ENCODE assay signal across 8 cellular contexts in genomic region chr5:151155777-151156731, GRCh38. TPM values are rescaled to one million over a fixed set of nuclear protein-coding genes. Genes with fewer than 3 reads are reported as not detected.
A peak's percentile ranks its signal among the peaks of the same experiment; 100 is the strongest.
DNase-seq lines count a peak whose midpoint lies in the region; ATAC-seq and FAIRE-seq lines count a peak whose summit lies in the region.

No MANE protein-coding gene starts in this region.

- no peak for FAIRE-seq in RCC 7860 (lab: Jason Lieb, UNC)

- H3K27me3 Mint-ChIP-seq in activated CD4-positive, alpha-beta T cell treated with anti-CD3 and anti-CD28 coated beads for 36 hours: no peaks in the 10 kb centered on the region

- H3K4me3 Mint-ChIP-seq in activated CD4-positive, alpha-beta T cell treated with anti-CD3 and anti-CD28 coated beads for 36 hours: peak overlapping the region; percentile 91

- CTCF ChIA-PET in activated CD4-positive, alpha-beta T cell treated with anti-CD3 and anti-CD28 coated beads for 36 hours (lab: Charles Lee): interaction anchor here (0.7 to 2.9 kb wide), 6 partner anchors 9 to 106 kb away, joined by 3 to 17 read pairs (median 10); no protein-coding TSS in a partner anchor

- DNase-seq in activated CD4-positive, alpha-beta T cell treated with anti-CD3 and anti-CD28 coated beads for 36 hours: peak; percentile 61
- no peak for DNase-seq in activated CD4-positive, alpha-beta T cell treated with anti-CD3 and anti-CD28 coated beads, Interleukin-2, amount 50 U/mL, for 1 hour
- DNase-seq in RCC 7860 (ENCODE audit: low spot score) (peak; percentile 45), dermis blood vessel endothelial cell (peak; percentile 28), NCI-H748 treated with DMSO at 0.1 percent for 48 hours (lab: John Stamatoyannopoulos, UW) (no peak), hippocampal formation (lab: John Stamatoyannopoulos, UW) (no peak)

- peaks cover 84% of the 10 kb centered on the region for H3K4me1 ChIP-seq in mononuclear cell (ENCODE audit: insufficient read depth, low read length)

- H3K9me3 ChIP-seq in mononuclear cell (ENCODE audit: low read depth, low read length): no peaks in the 10 kb centered on the region

- H3K4me3 ChIP-seq in mononuclear cell (ENCODE audit: low read length): peak overlapping the region; percentile 84

- H3K36me3 Mint-ChIP-seq in activated CD4-positive, alpha-beta T cell treated with anti-CD3 and anti-CD28 coated beads for 36 hours (ENCODE audit: low read depth): peaks cover 24% of the 10 kb centered on the region

- peak overlapping the region; percentile 93 for H3K27ac Mint-ChIP-seq in activated CD4-positive, alpha-beta T cell treated with anti-CD3 and anti-CD28 coated beads for 36 hours

- POLR2A ChIA-PET in activated CD4-positive, alpha-beta T cell treated with anti-CD3 and anti-CD28 coated beads for 36 hours (lab: Charles Lee): interaction anchor here (0.6 kb wide), 1 partner anchor 38 kb away, joined by 10 read pairs; no protein-coding TSS in a partner anchor

- peaks cover 75% of the 10 kb centered on the region for H3K4me1 Mint-ChIP-seq in activated CD4-positive, alpha-beta T cell treated with anti-CD3 and anti-CD28 coated beads for 36 hours

- intact Hi-C loops in activated CD4-positive, alpha-beta T cell treated with anti-CD3 and anti-CD28 coated beads for 36 hours (cut with DNase I, micrococcal nuclease): loop anchor here (1.0 to 10.0 kb wide), 3 partner anchors 59 to 619 kb away; partner anchors contain the start of gene G3BP1 (in 1 of the 2)

- H3K27me3 ChIP-seq in mononuclear cell (ENCODE audit: insufficient read depth, low read length): no peaks in the 10 kb centered on the region

- no peaks in the 10 kb centered on the region for H3K9me3 Mint-ChIP-seq in activated CD4-positive, alpha-beta T cell treated with anti-CD3 and anti-CD28 coated beads for 36 hours (ENCODE audit: low read depth)

- peak; percentile 8 for ATAC-seq in activated CD4-positive, alpha-beta T cell treated with anti-CD3 and anti-CD28 coated beads for 36 hours
- peak; percentile 21 for ATAC-seq in HG02798 (IDR thresholded peaks at IDR 0.05; ENCODE audit: poor library complexity, unreplicated experiment)

RNA-seq across cellular contexts. Expression of gene ANXA6, which starts 1.5 kb away (rescaled TPM):
- total RNA-seq in activated CD4-positive, alpha-beta T cell treated with anti-CD3 and anti-CD28 coated beads for 36 hours: 100 to 1,000 TPM; 322 to 332 TPM
- total RNA-seq in dermis blood vessel endothelial cell: 144 and 211 TPM in 2 replicates
- total RNA-seq in mononuclear cell: 127 TPM

Comparison
In these comparisons a context has a peak if more than half of its experiments do, and no peak if none do; other contexts are left out.
1. DNase-seq: peak in activated CD4-positive, alpha-beta T cell treated with anti-CD3 and anti-CD28 coated beads for 36 hours (single experiment), RCC 7860 (single experiment) and dermis blood vessel endothelial cell (single experiment); none in activated CD4-positive, alpha-beta T cell treated with anti-CD3 and anti-CD28 coated beads, Interleukin-2, amount 50 U/mL, for 1 hour (single experiment), NCI-H748 treated with DMSO at 0.1 percent for 48 hours (single experiment) and hippocampal formation (0 of 2).